Comparison of ENCODE assay signal across 10 cellular contexts in the genomic region with DNA sequence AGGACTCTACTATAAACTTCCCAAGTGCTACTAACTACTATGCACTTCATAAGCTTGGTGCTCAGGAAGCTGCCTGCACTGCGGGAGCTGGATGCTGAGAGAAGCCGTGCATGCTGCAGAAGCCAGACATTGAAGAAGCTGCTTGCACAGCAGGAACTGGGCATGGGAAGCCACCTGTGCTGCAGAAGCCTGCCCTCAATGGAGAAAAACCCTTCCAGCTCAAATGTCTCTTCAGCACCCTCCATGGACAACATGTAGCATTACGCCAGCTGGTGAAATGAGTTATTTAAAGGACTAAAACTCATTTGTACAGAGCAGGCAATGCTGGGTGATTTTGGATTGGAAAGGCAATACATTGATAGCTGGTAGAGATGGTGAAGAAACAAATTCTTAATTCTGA.
DNase-seq lines count a peak whose midpoint lies in the region; ATAC-seq and TF ChIP-seq lines count a peak whose summit lies in the region.
"Had no signal": no experiment of that assay in that cellular context is flagged by ENCODE, and none has a peak within 500 bp of the region (broad histone marks: within the 10 kb centered on the region; RNA-seq: fewer than 3 reads in every experiment).

No MANE protein-coding gene starts in this region.

- TF ChIP-seq POLR2A in erythroblast (IDR thresholded peaks at IDR 0.05; ENCODE audit: low read length), result no peak

- peak; percentile 70 for DNase-seq in COR-L47 (lab: John Stamatoyannopoulos, UW)
- DNase-seq in NCI-H2196 treated with DMSO at 0.1 percent for 48 hours (lab: John Stamatoyannopoulos, UW; ENCODE audit: unreplicated experiment), result peak; percentile 56
- peak; percentile 9 to 21 for DNase-seq in erythroblast (lab: John Stamatoyannopoulos, UW)
- no peak for DNase-seq in central memory CD4-positive, alpha-beta T cell
- DNase-seq in NCI-H226, result no peak
- DNase-seq in activated CD4-positive, alpha-beta T cell treated with anti-CD3 and anti-CD28 coated beads for 48 hours, result no peak
- DNase-seq: activated CD4-positive, alpha-beta T cell treated with anti-CD3 and anti-CD28 coated beads, Interleukin-2, amount 50 U/mL, for 1 hour had no signal

- ATAC-seq in GM21367 (IDR thresholded peaks at IDR 0.05; ENCODE audit: unreplicated experiment) (peak; percentile 58), GM21717 (IDR thresholded peaks at IDR 0.05; ENCODE audit: unreplicated experiment) (no peak)
- ATAC-seq: sciatic nerve had no signal

Comparison
In these comparisons a context has a peak if more than half of its experiments do, and no peak if none do; other contexts are left out.
1. DNase-seq: peak in COR-L47 (single experiment), NCI-H2196 treated with DMSO at 0.1 percent for 48 hours (single experiment) and erythroblast (2 of 2); none in central memory CD4-positive, alpha-beta T cell (single experiment), NCI-H226 (single experiment) and activated CD4-positive, alpha-beta T cell treated with anti-CD3 and anti-CD28 coated beads for 48 hours (single experiment).